17 cellular contexts compared by ENCODE assay signal in the genomic region with DNA sequence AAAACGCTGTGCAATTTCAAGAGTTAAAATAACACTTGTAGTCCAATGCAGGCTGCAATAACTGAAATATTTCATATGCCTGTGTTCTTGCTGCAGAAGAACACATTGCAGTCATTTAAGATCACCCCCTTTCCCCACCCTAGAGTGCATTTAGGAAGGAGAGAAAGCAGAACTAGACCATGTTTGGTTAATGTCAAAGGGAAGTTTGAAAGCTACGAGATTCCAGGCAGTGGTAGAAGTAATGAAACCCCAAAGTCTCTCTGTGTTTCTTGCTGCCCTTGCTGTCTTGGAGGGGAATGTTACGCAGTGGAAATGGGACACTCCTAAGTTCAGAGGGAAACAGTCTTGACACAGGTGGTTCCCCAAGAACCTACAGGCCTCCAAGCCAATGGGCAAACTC.
DNase-seq lines count a peak whose midpoint lies in the region; ATAC-seq lines count a peak whose summit lies in the region.
"Had no signal": no experiment of that assay in that cellular context is flagged by ENCODE, and none has a peak within 500 bp of the region (broad histone marks: within the 10 kb centered on the region; RNA-seq: fewer than 3 reads in every experiment).

No MANE protein-coding gene starts in this region.

- peak overlapping the region in 9 of 11 experiments; percentile 20 to 71 (median 67); a peak in 12 of 22 replicates for H3K27ac ChIP-seq in BLaER1 treated with 17β-estradiol and CSF1 and Interleukin-3, amounts not matched to agents 10 nM and 100 nM
- H3K27ac ChIP-seq: ascending aorta had no signal

- H3K4me3 Mint-ChIP-seq in IgD-negative memory B cell (peak overlapping the region in 3 of 4 donors; percentile 19 to 47 (median 45)), memory B cell (no peak overlapping the region)
- H3K4me3 Mint-ChIP-seq: H9, nephron progenitor cell had no signal

- H3K9me3 Mint-ChIP-seq in IgD-negative memory B cell, result peaks cover 0 to 3% (median 0%) of the 10 kb centered on the region in 3 donors
- no peaks in the 10 kb centered on the region for H3K9me3 Mint-ChIP-seq in memory B cell
- H3K9me3 Mint-ChIP-seq: H9, nephron progenitor cell had no signal

- H3K27me3 Mint-ChIP-seq in IgD-negative memory B cell (no peaks in the 10 kb centered on the region), memory B cell (no peaks in the 10 kb centered on the region)

- peaks cover 35 to 59% (median 42%) of the 10 kb centered on the region in 10 experiments for H3K4me1 ChIP-seq in BLaER1 treated with 17β-estradiol and CSF1 and Interleukin-3, amounts not matched to agents 10 nM and 100 nM
- H3K4me1 ChIP-seq: Caco-2 had no signal

- H3K9me3 ChIP-seq in BLaER1 treated with 17β-estradiol and CSF1 and Interleukin-3, amounts not matched to agents 10 nM and 100 nM (replicated peaks in 1 of 11), result peaks cover 0 to 10% (median 0%) of the 10 kb centered on the region in 11 experiments; a peak in 7 of 22 replicates
- H3K9me3 ChIP-seq: ascending aorta, Caco-2, Peyer's patch had no signal

- peak; percentile 7 for DNase-seq in SIG-M5 (lab: John Stamatoyannopoulos, UW)
- DNase-seq in memory B cell (ENCODE audit: low spot score in 2 of 2), result no peak
- DNase-seq in NCI-H1436 (lab: John Stamatoyannopoulos, UW), result no peak
- DNase-seq in NAMALWA (ENCODE audit: low spot score), result no peak
- DNase-seq in NCI-H146 treated with DMSO at 0.1 percent for 48 hours (lab: John Stamatoyannopoulos, UW; ENCODE audit: unreplicated experiment), result no peak
- no peak for DNase-seq in NCI-H2081 treated with DMSO at 0.1 percent for 48 hours (lab: John Stamatoyannopoulos, UW)
- DNase-seq: activated gamma-delta T cell treated with Interleukin-2 at 50 U/mL for 16 hours, Caco-2, foreskin fibroblast, H9, NCI-H2029 treated with DMSO at 0.1 percent for 48 hours, NCI-H524, nephron progenitor cell, Peyer's patch had no signal

- no peak overlapping the region for H3K4me3 ChIP-seq in BLaER1 treated with 17β-estradiol and CSF1 and Interleukin-3, amounts not matched to agents 10 nM and 100 nM
- H3K4me3 ChIP-seq: ascending aorta, Peyer's patch had no signal

- peak overlapping the region; percentile 18 to 84 (median 68); a peak in 18 of 22 replicates for H3K4me2 ChIP-seq in BLaER1 treated with 17β-estradiol and CSF1 and Interleukin-3, amounts not matched to agents 10 nM and 100 nM

- H3K4me1 Mint-ChIP-seq in IgD-negative memory B cell, result peaks cover 34 to 44% (median 42%) of the 10 kb centered on the region in 3 donors
- peaks cover 52% of the 10 kb centered on the region for H3K4me1 Mint-ChIP-seq in memory B cell

- peak overlapping the region in 3 of 11 experiments; percentile 0 to 44 (median 16); a peak in 3 of 22 replicates for H3K9ac ChIP-seq in BLaER1 treated with 17β-estradiol and CSF1 and Interleukin-3, amounts not matched to agents 10 nM and 100 nM

- ATAC-seq in memory B cell (ENCODE audit: low read depth), result peak; percentile 32

- no peaks in the 10 kb centered on the region for H3K27me3 ChIP-seq in BLaER1 treated with 17β-estradiol and CSF1 and Interleukin-3, amounts not matched to agents 10 nM and 100 nM
- H3K27me3 ChIP-seq: ascending aorta, Peyer's patch had no signal

- H3K36me3 ChIP-seq in BLaER1 treated with 17β-estradiol and CSF1 and Interleukin-3, amounts not matched to agents 10 nM and 100 nM, result no peaks in the 10 kb centered on the region
- H3K36me3 ChIP-seq: ascending aorta, Peyer's patch had no signal

- peak overlapping the region in 2 of 3 donors; percentile 9 to 23 for H3K27ac Mint-ChIP-seq in IgD-negative memory B cell
- H3K27ac Mint-ChIP-seq in memory B cell, result peak overlapping the region; percentile 19
- H3K27ac Mint-ChIP-seq: H9, nephron progenitor cell had no signal

- H4K20me1 ChIP-seq in BLaER1 treated with 17β-estradiol and CSF1 and Interleukin-3, amounts not matched to agents 10 nM and 100 nM, result no peaks in the 10 kb centered on the region

- no peaks in the 10 kb centered on the region for H3K36me3 Mint-ChIP-seq in IgD-negative memory B cell
- H3K36me3 Mint-ChIP-seq in memory B cell, result no peaks in the 10 kb centered on the region
